ENCODE assay signal across 9 cellular contexts in genomic region chr10:18501198-18501597, GRCh38.
A peak's percentile ranks its signal among the peaks of the same experiment; 100 is the strongest.
DNase-seq lines count a peak whose midpoint lies in the region; ATAC-seq and TF ChIP-seq lines count a peak whose summit lies in the region.
"Had no signal": no experiment of that assay in that cellular context is flagged by ENCODE, and none has a peak within 500 bp of the region (broad histone marks: within the 10 kb centered on the region; RNA-seq: fewer than 3 reads in every experiment).

No MANE protein-coding gene starts in this region.

- peak overlapping the region; percentile 50 for H3K27ac Mint-ChIP-seq in T-helper 2 cell treated with Interferon-gamma antibody and Interleukin-4, amounts not matched to agents 5 μg/mL and 100 μg/mL, for 36 hours
- no peak overlapping the region for H3K27ac Mint-ChIP-seq in mesothelial cell of epicardium

- DNase-seq in AG09319 (ENCODE audit: extremely low read depth, low read depth) (peak; percentile 3), GF-D8 (lab: John Stamatoyannopoulos, UW) (no peak), mesothelial cell of epicardium (ENCODE audit: low spot score in 2 of 2, unreplicated experiment in 2 of 2) (no peak), left lobe of liver (ENCODE audit: low spot score) (no peak), NOMO-1 (lab: John Stamatoyannopoulos, UW; ENCODE audit: unreplicated experiment in 2 of 2) (no peak)
- peak; percentile 13 for DNase-seq in T-helper 2 cell treated with Interferon-gamma antibody and Interleukin-4, amounts not matched to agents 5 μg/mL and 100 μg/mL, for 36 hours (ENCODE audit: low spot score)
- DNase-seq: left cardiac atrium had no signal

- TF ChIP-seq CTCF in AG09319 (IDR thresholded peaks at IDR 0.05; ENCODE audit: low read depth, low read length), result no peak
- no peak for TF ChIP-seq CTCF in mesothelial cell of epicardium (IDR thresholded peaks at IDR 0.05; ENCODE audit: unreplicated experiment)

- H3K4me1 Mint-ChIP-seq in T-helper 2 cell treated with Interferon-gamma antibody and Interleukin-4, amounts not matched to agents 5 μg/mL and 100 μg/mL, for 36 hours (ENCODE audit: low read depth), result peaks cover 10% of the 10 kb centered on the region
- H3K4me1 Mint-ChIP-seq in mesothelial cell of epicardium, result peaks cover 5% of the 10 kb centered on the region

- H3K27me3 Mint-ChIP-seq in T-helper 2 cell treated with Interferon-gamma antibody and Interleukin-4, amounts not matched to agents 5 μg/mL and 100 μg/mL, for 36 hours (ENCODE audit: low read depth), result peaks cover 5% of the 10 kb centered on the region
- H3K27me3 Mint-ChIP-seq in mesothelial cell of epicardium (ENCODE audit: low read depth), result no peaks in the 10 kb centered on the region

- H3K9me3 Mint-ChIP-seq in T-helper 2 cell treated with Interferon-gamma antibody and Interleukin-4, amounts not matched to agents 5 μg/mL and 100 μg/mL, for 36 hours, result no peaks in the 10 kb centered on the region
- no peaks in the 10 kb centered on the region for H3K9me3 Mint-ChIP-seq in mesothelial cell of epicardium

- H3K36me3 Mint-ChIP-seq in T-helper 2 cell treated with Interferon-gamma antibody and Interleukin-4, amounts not matched to agents 5 μg/mL and 100 μg/mL, for 36 hours (ENCODE audit: low read depth), result no peaks in the 10 kb centered on the region
- H3K36me3 Mint-ChIP-seq in mesothelial cell of epicardium, result no peaks in the 10 kb centered on the region

- ATAC-seq in GM18870 (IDR thresholded peaks at IDR 0.05; ENCODE audit: unreplicated experiment), result peak; percentile 96
- ATAC-seq in HG03045 (IDR thresholded peaks at IDR 0.05; ENCODE audit: unreplicated experiment), result peak; percentile 87
- ATAC-seq in left lobe of liver, result no peak

- H3K4me3 Mint-ChIP-seq in T-helper 2 cell treated with Interferon-gamma antibody and Interleukin-4, amounts not matched to agents 5 μg/mL and 100 μg/mL, for 36 hours, result peak overlapping the region; percentile 49
- no peak overlapping the region for H3K4me3 Mint-ChIP-seq in mesothelial cell of epicardium

Comparison
In these comparisons a context has a peak if more than half of its experiments do, and no peak if none do; other contexts are left out.
1. DNase-seq: peak in AG09319 (single experiment) and T-helper 2 cell treated with Interferon-gamma antibody and Interleukin-4, amounts not matched to agents 5 μg/mL and 100 μg/mL, for 36 hours (single experiment); none in GF-D8 (single experiment), mesothelial cell of epicardium (0 of 2), left lobe of liver (single experiment) and NOMO-1 (0 of 2).